Comparison of ENCODE assay signal across 8 cellular contexts in the genomic region with DNA sequence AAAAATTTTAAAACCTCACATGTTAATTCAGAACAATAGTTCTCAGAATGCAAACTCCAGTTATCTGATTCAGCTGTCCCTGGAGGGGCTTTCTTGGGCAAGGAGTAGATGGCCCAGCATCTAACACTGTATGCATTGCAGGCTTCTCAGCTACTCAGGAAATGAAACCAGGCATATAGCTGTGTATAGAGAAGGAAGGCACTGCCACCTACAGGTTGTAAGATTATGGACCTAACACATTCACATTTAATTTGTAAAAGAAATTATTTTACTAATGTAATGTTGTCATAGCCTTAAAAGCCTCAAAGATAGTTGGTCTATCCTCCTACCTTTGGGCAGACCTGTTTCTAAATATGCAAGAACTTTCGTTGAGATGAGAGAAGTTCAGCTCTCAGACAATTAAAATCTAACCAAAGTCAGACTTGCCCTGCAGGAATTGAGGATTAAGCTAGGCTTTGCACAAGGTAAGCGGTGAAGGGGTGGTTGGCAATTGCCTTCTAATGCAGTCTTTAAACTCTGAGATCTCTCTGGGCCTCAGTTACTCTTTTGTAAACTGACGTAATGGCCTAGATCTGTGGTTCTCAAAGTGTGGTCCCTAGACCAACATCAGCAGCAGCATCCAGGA.
DNase-seq lines count a peak whose midpoint lies in the region; ATAC-seq, FAIRE-seq and TF ChIP-seq lines count a peak whose summit lies in the region.

No MANE protein-coding gene starts in this region.

- H3K9me3 ChIP-seq in ovary = no peaks in the 10 kb centered on the region

- H3K4me1 ChIP-seq in ovary (ENCODE audit: insufficient read depth) = no peaks in the 10 kb centered on the region

- peak; percentile 69 to 73 (median 70) for TF ChIP-seq CTCF in ovary (IDR thresholded peaks at IDR 0.05)

- peak; percentile 98 for ATAC-seq in GM18907 (IDR thresholded peaks at IDR 0.05; ENCODE audit: unreplicated experiment)
- ATAC-seq in HG03025 (IDR thresholded peaks at IDR 0.05; ENCODE audit: low FRiP score, unreplicated experiment) = peak; percentile 86

- intact Hi-C loops in ovary (cut with DNase I) = loop anchor here (2.0 to 10.0 kb wide), 4 partner anchors 513 to 793 kb away; no protein-coding TSS in a partner anchor

- H3K4me3 ChIP-seq in ovary = no peak overlapping the region

- no peaks in the 10 kb centered on the region for H3K36me3 ChIP-seq in ovary

- H3K27me3 ChIP-seq in ovary = no peaks in the 10 kb centered on the region

- no peak for TF ChIP-seq POLR2A in ovary (IDR thresholded peaks at IDR 0.05)

- no peak overlapping the region for H3K27ac ChIP-seq in ovary

- peak; percentile 23 for FAIRE-seq in TTC549 (lab: Jason Lieb, UNC)

- 47 to 57% (median 53%) methylated on average over 3 of the region's 3 CpGs for WGBS in ovary, 3 donors

- no peak for TF ChIP-seq EP300 in ovary (IDR thresholded peaks at IDR 0.05)

- DNase-seq in COR-L47 (lab: John Stamatoyannopoulos, UW) (peak; percentile 62), NCI-H2029 (lab: John Stamatoyannopoulos, UW) (peak; percentile 14), foreskin melanocyte (peak; percentile 79), ovary (peak in 2 of 5 donors; percentile 10 to 34), activated T-cell treated with anti-CD3 and anti-CD28 coated beads for 4 hours (no peak)
